Comparison of ENCODE assay signal across 15 cellular contexts in genomic region chr15:88477126-88477525, GRCh38. TPM values are rescaled to one million over a fixed set of nuclear protein-coding genes. Genes with fewer than 3 reads are reported as not detected.
A peak's percentile ranks its signal among the peaks of the same experiment; 100 is the strongest.
DNase-seq lines count a peak whose midpoint lies in the region; ATAC-seq and TF ChIP-seq lines count a peak whose summit lies in the region.
"Had no signal": no experiment of that assay in that cellular context is flagged by ENCODE, and none has a peak within 500 bp of the region (broad histone marks: within the 10 kb centered on the region; RNA-seq: fewer than 3 reads in every experiment).

No MANE protein-coding gene starts in this region.

- H3K4me1 Mint-ChIP-seq in MCF 10A (ENCODE audit: insufficient read depth, unreplicated experiment) (no peaks in the 10 kb centered on the region), mesothelial cell of epicardium (no peaks in the 10 kb centered on the region)

- H3K9me3 ChIP-seq in breast epithelium (no peaks in the 10 kb centered on the region), adipocyte (ENCODE audit: control insufficient read depth, low read length) (no peaks in the 10 kb centered on the region), psoas muscle (no peaks in the 10 kb centered on the region)

- H3K27ac ChIP-seq in breast epithelium: no peak overlapping the region
- H3K27ac ChIP-seq in layer of hippocampus (ENCODE audit: low read depth, low read length): peak overlapping the region; percentile 55
- H3K27ac ChIP-seq in psoas muscle: no peak overlapping the region
- H3K27ac ChIP-seq: GM23248, HL-60, RWPE1 had no signal

- H3K27ac Mint-ChIP-seq in MCF 10A (ENCODE audit: low read depth, unreplicated experiment) (peak overlapping the region; percentile 71), mesothelial cell of epicardium (no peak overlapping the region)
- H3K27ac Mint-ChIP-seq: CD8-positive, alpha-beta T cell had no signal

- DNase-seq in MCF 10A (ENCODE audit: unreplicated experiment): no peak
- no peak for DNase-seq in breast epithelium (ENCODE audit: low spot score in 2 of 2)
- no peak for DNase-seq in adipocyte (ENCODE audit: low read depth)
- DNase-seq in mesothelial cell of epicardium (ENCODE audit: low spot score in 2 of 2, unreplicated experiment in 2 of 2): no peak
- no peak for DNase-seq in psoas muscle
- DNase-seq: GDM1, NCI-H187 had no signal

- POLR2A ChIA-PET in MCF 10A (lab: Yijun Ruan, JAX): no interaction called here

- TF ChIP-seq CTCF in MCF 10A (IDR thresholded peaks at IDR 0.05; ENCODE audit: unreplicated experiment) (no peak), breast epithelium (IDR thresholded peaks at IDR 0.05) (no peak), mesothelial cell of epicardium (IDR thresholded peaks at IDR 0.05; ENCODE audit: unreplicated experiment) (no peak), psoas muscle (IDR thresholded peaks at IDR 0.05) (no peak)

- TF ChIP-seq POLR2A in breast epithelium (IDR thresholded peaks at IDR 0.05): no peak

- H3K27me3 Mint-ChIP-seq in MCF 10A (ENCODE audit: insufficient read depth, unreplicated experiment): no peaks in the 10 kb centered on the region
- H3K27me3 Mint-ChIP-seq in mesothelial cell of epicardium (ENCODE audit: low read depth): no peaks in the 10 kb centered on the region

- CTCF ChIA-PET in MCF 10A (lab: Yijun Ruan, JAX): interaction anchor here (0.5 to 1.2 kb wide), 13 partner anchors 10 to 1198 kb away, joined by 3 to 8 read pairs (median 3); partner anchors contain the start of genes MRPL46 and MRPS11

- no peak overlapping the region for H3K4me3 Mint-ChIP-seq in MCF 10A (ENCODE audit: unreplicated experiment)
- no peak overlapping the region for H3K4me3 Mint-ChIP-seq in mesothelial cell of epicardium
- H3K4me3 Mint-ChIP-seq: CD8-positive, alpha-beta T cell had no signal

- H3K27me3 ChIP-seq in breast epithelium: no peaks in the 10 kb centered on the region
- no peaks in the 10 kb centered on the region for H3K27me3 ChIP-seq in adipocyte (replicated peaks; ENCODE audit: control insufficient read depth, insufficient read depth, low read length)
- no peaks in the 10 kb centered on the region for H3K27me3 ChIP-seq in layer of hippocampus (ENCODE audit: control insufficient read depth, insufficient read depth, low read length)
- no peaks in the 10 kb centered on the region for H3K27me3 ChIP-seq in psoas muscle (ENCODE audit: insufficient read depth in 3 of 3, low read length in 2 of 3)

- no peaks in the 10 kb centered on the region for H3K36me3 ChIP-seq in breast epithelium
- H3K36me3 ChIP-seq in adipocyte (ENCODE audit: control insufficient read depth, insufficient read depth, low read length, severe bottlenecking): peaks cover 56% of the 10 kb centered on the region
- H3K36me3 ChIP-seq in psoas muscle (ENCODE audit: insufficient read depth in 1 of 2, low read depth in 1 of 2): peaks cover 20 to 82% of the 10 kb centered on the region in 2 donors

- ATAC-seq in GM18867 (IDR thresholded peaks at IDR 0.05; ENCODE audit: unreplicated experiment): no peak
- ATAC-seq in HG03565 (IDR thresholded peaks at IDR 0.05; ENCODE audit: unreplicated experiment): no peak
- no peak for ATAC-seq in psoas muscle

- WGBS in psoas muscle, 3 donors: 91 to 96% (median 92%) methylated on average over 7 of the region's 7 CpGs

- H3K36me3 Mint-ChIP-seq in MCF 10A (ENCODE audit: insufficient read depth, unreplicated experiment): peaks cover 29% of the 10 kb centered on the region
- peaks cover 14% of the 10 kb centered on the region for H3K36me3 Mint-ChIP-seq in mesothelial cell of epicardium

- no peak overlapping the region for H3K4me3 ChIP-seq in breast epithelium
- no peak overlapping the region for H3K4me3 ChIP-seq in adipocyte (ENCODE audit: low read length)
- H3K4me3 ChIP-seq in psoas muscle: no peak overlapping the region
- H3K4me3 ChIP-seq: GM12878, GM23248 had no signal

- BruUV-seq in MCF 10A (replicated peaks; lab: Mats Ljungman, UMichigan): no TSS peak

- intact Hi-C loops in MCF 10A (cut with micrococcal nuclease): no loop called here
- intact Hi-C loops in breast epithelium (cut with DNase I; ENCODE audit: low total_unique reads): no loop called here
- intact Hi-C loops in psoas muscle (cut with DNase I): loop anchor here (5.0 kb wide), 1 partner anchor 135 kb away; no protein-coding TSS in a partner anchor

- H3K9me3 Mint-ChIP-seq in MCF 10A (ENCODE audit: unreplicated experiment) (no peaks in the 10 kb centered on the region), mesothelial cell of epicardium (no peaks in the 10 kb centered on the region)
- H3K9me3 Mint-ChIP-seq: CD8-positive, alpha-beta T cell had no signal

- H3K9ac ChIP-seq in adipocyte (ENCODE audit: low read length): peak overlapping the region; percentile 21
- H3K9ac ChIP-seq: GM23248 had no signal

- H3K4me1 ChIP-seq in breast epithelium (no peaks in the 10 kb centered on the region), adipocyte (ENCODE audit: control insufficient read depth, insufficient read depth, low read length) (peaks cover 6% of the 10 kb centered on the region), psoas muscle (no peaks in the 10 kb centered on the region)

RNA-seq across cellular contexts. Expression of gene MRPS11, which starts 9.6 kb away (rescaled TPM):
- total RNA-seq in MCF 10A (2022) (63.9 and 64.5 TPM in 2 replicates), breast epithelium (10 to 100 TPM; 23.4 to 26.7 (median 25.6) TPM), mesothelial cell of epicardium (31.2 to 38.9 TPM (median 33.1 TPM) in 3 replicates), psoas muscle (10 to 100 TPM; 48.4 to 62.2 (median 54.5) TPM)
- polyA plus RNA-seq in psoas muscle: 100 to 1,000 TPM in 1 of 3 donors, 10 to 100 TPM in 2; 62.3 to 129 (median 73.7) TPM

RNA-seq across cellular contexts. Expression of gene MRPL46, which starts 9.9 kb away (rescaled TPM):
- total RNA-seq in MCF 10A (2022) (15.4 and 23.2 TPM in 2 replicates), breast epithelium (10 to 100 TPM; 19.0 to 25.0 (median 20.8) TPM), mesothelial cell of epicardium (18.6 to 19.2 TPM (median 18.9 TPM) in 3 replicates), psoas muscle (10 to 100 TPM; 47.3 to 87.9 (median 65.5) TPM)
- 100 to 1,000 TPM in 2 of 3 donors, 10 to 100 TPM in 1; 82.1 to 207 (median 133) TPM for polyA plus RNA-seq in psoas muscle

Comparison
In these comparisons a context has a peak if more than half of its experiments do, and no peak if none do; other contexts are left out.
1. intact Hi-C loops: an anchor here in psoas muscle (5.0 kb wide); none called in MCF 10A and breast epithelium.